ENCODE assay signal across 10 cellular contexts in genomic region chr4:21765810-21766407, GRCh38.
DNase-seq lines count a peak whose midpoint lies in the region; ATAC-seq, FAIRE-seq and TF ChIP-seq lines count a peak whose summit lies in the region.
"Had no signal": no experiment of that assay in that cellular context is flagged by ENCODE, and none has a peak within 500 bp of the region (broad histone marks: within the 10 kb centered on the region; RNA-seq: fewer than 3 reads in every experiment).

No MANE protein-coding gene starts in this region.

- H3K4me1 ChIP-seq in H1 (replicated peaks in 1 of 4; ENCODE audit: control insufficient read depth in 3 of 4, insufficient read depth in 4 of 4, low read length in 3 of 4) = peaks cover 0 to 4% (median 0%) of the 10 kb centered on the region in 4 experiments; a peak in 2 of 7 replicates

- 31% methylated on average over 7 of the region's 8 CpGs; no CpG with 5 or more reads in 1 of the 2 experiments for WGBS in H1 (ENCODE audit: extremely low coverage in 1 of 2, insufficient coverage in 1 of 2, insufficient read length in 1 of 2, insufficient replicate concordance in 2 of 2, low coverage in 1 of 2, low lambda C conversion rate in 2 of 2, missing lambda C conversion rate in 1 of 2), 2 experiments

- CTCF ChIA-PET in H1 (lab: Charles Lee; ENCODE audit: partially characterized antibody) = interaction anchor here (0.6 to 11.8 kb wide), 14 partner anchors 11 to 1033 kb away, joined by 3 to 341 read pairs (median 3); no protein-coding TSS in a partner anchor

- H3K56ac ChIP-seq in H1 (replicated peaks; ENCODE audit: insufficient read length, low read depth, low read length) = no peak overlapping the region

- no peak overlapping the region for H3K27ac ChIP-seq in H1 (ENCODE audit: low read depth, low read length)
- H3K27ac ChIP-seq: BLaER1 treated with 17β-estradiol and CSF1 and Interleukin-3, amounts not matched to agents 10 nM and 100 nM had no signal

- H4K5ac ChIP-seq in H1 (ENCODE audit: insufficient read length, low read depth, low read length) = no peak overlapping the region

- TF ChIP-seq POLR2A in H1 (IDR thresholded peaks at IDR 0.05; ENCODE audit: control extremely low read depth in 1 of 2, low read depth in 2 of 2, low read length in 2 of 2) = no peak

- no peak overlapping the region for H2BK15ac ChIP-seq in H1 (ENCODE audit: low read length)

- no peaks in the 10 kb centered on the region for H3K23me2 ChIP-seq in H1 (ENCODE audit: low read depth, low read length)

- no peak overlapping the region for H2AK5ac ChIP-seq in H1 (ENCODE audit: low read depth, low read length)

- no peak overlapping the region for H3K27ac Mint-ChIP-seq in mesothelial cell of epicardium

- H3K36me3 ChIP-seq in H1 (ENCODE audit: control insufficient read depth in 2 of 4, insufficient read depth in 4 of 4, low read length in 3 of 4) = no peaks in the 10 kb centered on the region
- H3K36me3 ChIP-seq: BLaER1 treated with 17β-estradiol and CSF1 and Interleukin-3, amounts not matched to agents 10 nM and 100 nM had no signal

- no peak overlapping the region for H4K91ac ChIP-seq in H1 (replicated peaks; ENCODE audit: insufficient read length, low read length)

- no peak for TF ChIP-seq EP300 in H1 (IDR thresholded peaks at IDR 0.05; ENCODE audit: borderline replicate concordance in 1 of 2, low read depth in 2 of 2, low read length in 2 of 2)

- POLR2A ChIA-PET in H1 (lab: Charles Lee; ENCODE audit: partially characterized antibody) = interaction anchor here (0.6 kb wide), 1 partner anchor 223 kb away, joined by 3 read pairs; no protein-coding TSS in a partner anchor

- TF ChIP-seq CTCF in H1 (IDR thresholded peaks at IDR 0.05; ENCODE audit: control extremely low read depth in 1 of 3, insufficient read depth in 1 of 3, low read depth in 1 of 3, low read length in 3 of 3) (peak in 2 of 3 experiments; percentile 82 to 85; a peak in 3 of 4 replicates), mesothelial cell of epicardium (IDR thresholded peaks at IDR 0.05; ENCODE audit: unreplicated experiment) (peak; percentile 84)

- ATAC-seq in GM21367 (IDR thresholded peaks at IDR 0.05; ENCODE audit: unreplicated experiment) = peak; percentile 83

- no peak overlapping the region for H2BK20ac ChIP-seq in H1 (ENCODE audit: low read length)

- peak; percentile 34 to 71 (median 48) for DNase-seq in NCI-H1417 (lab: John Stamatoyannopoulos, UW)
- no peak for DNase-seq in NCI-H1417 treated with DMSO at 0.1 percent for 48 hours (lab: John Stamatoyannopoulos, UW)
- peak; percentile 81 for DNase-seq in HT-29 (ENCODE audit: low spot score)
- peak; percentile 57 for DNase-seq in RKO (ENCODE audit: low spot score)
- DNase-seq in H1 (ENCODE audit: low read depth in 1 of 2, low spot score in 2 of 2) = peak; percentile 47 to 64
- peak in 1 of 2 experiments; percentile 58 for DNase-seq in mesothelial cell of epicardium (ENCODE audit: low spot score in 2 of 2, unreplicated experiment in 2 of 2)
- no peak for DNase-seq in SHP77 treated with DMSO at 0.1 percent for 48 hours (lab: John Stamatoyannopoulos, UW)
- DNase-seq: activated T-cell treated with anti-CD3 and anti-CD28 coated beads, Interleukin-2, amount 50 U/mL, for 4 hours had no signal

- no peak overlapping the region for H3K23ac ChIP-seq in H1 (ENCODE audit: insufficient read length)

- H4K8ac ChIP-seq in H1 (ENCODE audit: extremely low read depth, insufficient read depth, low read length) = no peak overlapping the region

- H2BK5ac ChIP-seq in H1 (ENCODE audit: low read depth, low read length) = no peak overlapping the region

- H3K4ac ChIP-seq in H1 (replicated peaks; ENCODE audit: insufficient read length, low read depth, low read length) = no peak overlapping the region

- 0 out of 4 replicates have a peak overlapping the region, but pooled peaks of 1 of the 2 experiments have one; percentile 22 for H3K4me2 ChIP-seq in H1 (ENCODE audit: insufficient read depth in 1 of 2, low read depth in 2 of 2, low read length in 2 of 2)
- H3K4me2 ChIP-seq: BLaER1 treated with 17β-estradiol and CSF1 and Interleukin-3, amounts not matched to agents 10 nM and 100 nM had no signal

- H3K4me3 Mint-ChIP-seq in mesothelial cell of epicardium = no peak overlapping the region
- H3K4me3 Mint-ChIP-seq: activated T-cell treated with anti-CD3 and anti-CD28 coated beads, Interleukin-2, amount 50 U/mL, for 4 hours had no signal

- H3K9me3 ChIP-seq in H1 (ENCODE audit: insufficient read depth in 2 of 2, low read depth in 1 of 2, low read length in 1 of 2) = no peaks in the 10 kb centered on the region

- no peak overlapping the region for H3K9ac ChIP-seq in H1 (replicated peaks in 1 of 4; ENCODE audit: extremely low read depth in 1 of 4, low read depth in 3 of 4, low read length in 3 of 4)
- H3K9ac ChIP-seq: BLaER1 treated with 17β-estradiol and CSF1 and Interleukin-3, amounts not matched to agents 10 nM and 100 nM had no signal

- peaks cover 23% of the 10 kb centered on the region for H3K4me1 Mint-ChIP-seq in mesothelial cell of epicardium

- H3K18ac ChIP-seq in H1 (ENCODE audit: extremely low read depth, low read length) = no peak overlapping the region

- H3K36me3 Mint-ChIP-seq in mesothelial cell of epicardium = no peaks in the 10 kb centered on the region

- H3K14ac ChIP-seq in H1 (ENCODE audit: insufficient read length) = no peak overlapping the region

- no peak overlapping the region for H2BK12ac ChIP-seq in H1 (ENCODE audit: low read depth, low read length)

- no peaks in the 10 kb centered on the region for H3K27me3 ChIP-seq in H1 (replicated peaks in 1 of 4; ENCODE audit: control insufficient read depth in 3 of 4, extremely low read depth in 1 of 4, insufficient read depth in 3 of 4, low read length in 3 of 4)
- H3K27me3 ChIP-seq: BLaER1 treated with 17β-estradiol and CSF1 and Interleukin-3, amounts not matched to agents 10 nM and 100 nM had no signal

- H2BK120ac ChIP-seq in H1 (replicated peaks; ENCODE audit: low read depth, low read length) = no peak overlapping the region

- H3K27me3 Mint-ChIP-seq in mesothelial cell of epicardium (ENCODE audit: low read depth) = peaks cover under 1% of the 10 kb centered on the region

- TF ChIP-seq RAD21 in H1 (IDR thresholded peaks at IDR 0.05 in 1 of 2, conservative IDR thresholded peaks at IDR 0.05 in 1 of 2; ENCODE audit: low read depth in 2 of 2, low read length in 2 of 2) = peak; percentile 83 to 90

- no peaks in the 10 kb centered on the region for H3K79me1 ChIP-seq in H1 (ENCODE audit: low read depth, low read length)

- no peaks in the 10 kb centered on the region for H4K20me1 ChIP-seq in H1 (replicated peaks in 1 of 2; ENCODE audit: control insufficient read depth in 1 of 2, insufficient read depth in 2 of 2, low read length in 2 of 2)
- H4K20me1 ChIP-seq: BLaER1 treated with 17β-estradiol and CSF1 and Interleukin-3, amounts not matched to agents 10 nM and 100 nM had no signal

- H3K4me3 ChIP-seq in H1 (ENCODE audit: extremely low read depth in 1 of 4, insufficient read depth in 2 of 4, low read depth in 3 of 4, low read length in 4 of 4) = no peak overlapping the region
- H3K4me3 ChIP-seq: BLaER1 treated with 17β-estradiol and CSF1 and Interleukin-3, amounts not matched to agents 10 nM and 100 nM had no signal

- peak; percentile 96 for FAIRE-seq in H1 (lab: Jason Lieb, UNC)

- peaks cover 4% of the 10 kb centered on the region for H3K9me3 Mint-ChIP-seq in mesothelial cell of epicardium
- H3K9me3 Mint-ChIP-seq: activated T-cell treated with anti-CD3 and anti-CD28 coated beads, Interleukin-2, amount 50 U/mL, for 4 hours had no signal

- no peak overlapping the region for H2AFZ ChIP-seq in H1 (ENCODE audit: low read length)

- no peaks in the 10 kb centered on the region for H3K79me2 ChIP-seq in H1 (ENCODE audit: control insufficient read depth in 1 of 2, insufficient read depth in 2 of 2, low read length in 2 of 2)

TF ChIP-seq in H1, 55 proteins besides CTCF, POLR2A, EP300 and RAD21 (continues in another document):
- TF ChIP-seq USF2 (IDR thresholded peaks at IDR 0.05; ENCODE audit: low read length) (no peak), RXRA (IDR thresholded peaks at IDR 0.05; ENCODE audit: insufficient read depth, low read depth, low read length) (no peak), SP1 (IDR thresholded peaks at IDR 0.05; ENCODE audit: low read depth, low read length) (no peak), CTBP2 (IDR thresholded peaks at IDR 0.05; ENCODE audit: borderline replicate concordance, insufficient read depth, insufficient read length, low read length) (no peak), CREB1 (IDR thresholded peaks at IDR 0.05) (no peak), SIRT6 (IDR thresholded peaks at IDR 0.05; ENCODE audit: low read length) (no peak), MAFK (IDR thresholded peaks at IDR 0.05; ENCODE audit: low read depth, low read length) (no peak), SUZ12 (IDR thresholded peaks at IDR 0.05; ENCODE audit: low read length) (no peak), HDAC6 (IDR thresholded peaks at IDR 0.05; ENCODE audit: low read depth, low read length) (no peak), POLR2AphosphoS5 (IDR thresholded peaks at IDR 0.05; ENCODE audit: low read depth, low read length) (no peak), KDM4A (IDR thresholded peaks at IDR 0.05; ENCODE audit: low read depth, low read length, severe bottlenecking) (no peak), BRCA1 (IDR thresholded peaks at IDR 0.05; ENCODE audit: low read depth, low read length) (no peak), TEAD4 (IDR thresholded peaks at IDR 0.05; ENCODE audit: low read depth, low read length) (peak; percentile 71; the same call in 1 of the 2 replicates), EGR1 (IDR thresholded peaks at IDR 0.05; ENCODE audit: borderline replicate concordance, low read depth, low read length) (0 out of 2 replicates have a peak, but pooled peaks have one; percentile 18), HDAC2 (IDR thresholded peaks at IDR 0.05; ENCODE audit: borderline replicate concordance in 1 of 2, low read depth in 2 of 2, low read length in 2 of 2) (no peak), PHF8 (conservative IDR thresholded peaks at IDR 0.05; ENCODE audit: low read depth, low read length) (no peak), FOSL1 (IDR thresholded peaks at IDR 0.05; ENCODE audit: insufficient read depth, low read depth, low read length) (no peak), JUND (IDR thresholded peaks at IDR 0.05; ENCODE audit: low read length) (no peak)

Comparison
In these comparisons a context has a peak if more than half of its experiments do, and no peak if none do; other contexts are left out.
1. DNase-seq: peak in NCI-H1417 (3 of 3), HT-29 (single experiment), RKO (single experiment) and H1 (2 of 2); none in NCI-H1417 treated with DMSO at 0.1 percent for 48 hours (single experiment) and SHP77 treated with DMSO at 0.1 percent for 48 hours (single experiment).